ENCODE assay signal across 8 cellular contexts in the genomic region with DNA sequence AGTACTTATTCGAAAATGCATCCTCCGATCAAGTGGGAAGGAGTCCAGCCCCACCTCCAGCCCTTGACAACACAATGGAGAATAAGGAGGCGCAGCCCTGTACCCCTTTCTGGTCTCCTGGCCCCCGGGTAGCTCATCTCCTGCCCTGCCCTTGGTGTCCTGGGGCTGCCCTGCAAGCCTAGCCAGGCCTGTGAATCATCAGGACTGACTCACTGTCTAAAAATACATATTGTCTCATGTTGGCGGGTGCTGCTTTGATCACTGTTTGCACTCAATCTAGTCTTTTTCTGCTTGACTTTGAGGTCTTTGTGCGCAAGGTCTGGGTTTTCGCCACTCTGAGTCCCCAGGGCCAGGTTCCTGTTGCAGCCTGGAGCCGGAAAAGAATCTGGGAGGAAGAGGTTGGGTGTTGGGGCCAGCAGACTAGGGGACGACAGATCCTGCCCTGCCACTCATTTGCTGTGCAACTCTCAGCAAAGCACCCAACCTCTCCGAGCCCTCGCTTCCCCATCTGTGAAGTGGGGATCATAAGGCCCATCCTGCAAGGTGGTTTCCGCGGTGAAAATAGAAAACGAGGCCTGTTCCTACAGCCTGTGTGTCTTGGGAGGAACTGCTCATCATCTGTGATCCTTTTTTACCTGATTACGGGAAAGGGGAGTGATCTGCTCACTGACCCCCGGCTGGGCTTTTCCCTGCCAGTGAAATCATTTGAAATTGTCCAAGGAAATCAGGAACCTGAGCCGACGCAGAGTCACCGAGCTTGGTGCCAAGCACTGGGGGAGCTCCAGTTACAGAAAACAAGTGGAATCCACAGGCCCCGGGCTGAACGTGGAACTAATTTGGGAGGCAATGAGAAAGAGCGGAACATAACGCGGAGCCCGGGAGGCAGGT.
DNase-seq lines count a peak whose midpoint lies in the region; ATAC-seq and TF ChIP-seq lines count a peak whose summit lies in the region.

No MANE protein-coding gene starts in this region.

- no peaks in the 10 kb centered on the region for H3K36me3 ChIP-seq in thoracic aorta
- no peaks in the 10 kb centered on the region for H3K36me3 ChIP-seq in testis (ENCODE audit: low read depth, missing control alignments)

- H3K4me3 ChIP-seq in thoracic aorta (peak overlapping the region; percentile 53), testis (no peak overlapping the region)

- CTCF ChIA-PET in WTC11 (lab: Charles Lee), result interaction anchor here (1.1 kb wide), 1 partner anchor 14 kb away, joined by 3 read pairs; no protein-coding TSS in a partner anchor

- POLR2A ChIA-PET in WTC11 (lab: Charles Lee), result no interaction called here

- H3K9me3 ChIP-seq in thoracic aorta (no peaks in the 10 kb centered on the region), testis (no peaks in the 10 kb centered on the region)

- no peak overlapping the region for H3K4me3 Mint-ChIP-seq in WTC11

- H3K27me3 Mint-ChIP-seq in WTC11 (ENCODE audit: low read depth), result no peaks in the 10 kb centered on the region

- no peak for TF ChIP-seq POLR2A in testis (IDR thresholded peaks at IDR 0.05)

- no peaks in the 10 kb centered on the region for H3K27me3 ChIP-seq in thoracic aorta (replicated peaks; ENCODE audit: insufficient read depth)
- H3K27me3 ChIP-seq in testis, result no peaks in the 10 kb centered on the region

- no peak for TF ChIP-seq CTCF in WTC11 (IDR thresholded peaks at IDR 0.05)
- no peak for TF ChIP-seq CTCF in thoracic aorta (IDR thresholded peaks at IDR 0.05)
- no peak for TF ChIP-seq CTCF in testis (IDR thresholded peaks at IDR 0.05)

- H3K27ac Mint-ChIP-seq in WTC11, result peak overlapping the region; percentile 19

- intact Hi-C loops in testis (cut with DNase I; ENCODE audit: low total_unique reads), result no loop called here

- peak overlapping the region; percentile 80 to 90 for H3K27ac ChIP-seq in thoracic aorta
- no peak overlapping the region for H3K27ac ChIP-seq in testis

- peaks cover 18 to 43% of the 10 kb centered on the region in 2 donors for H3K4me1 ChIP-seq in thoracic aorta (ENCODE audit: control insufficient read depth in 1 of 2, low read depth in 2 of 2)
- no peaks in the 10 kb centered on the region for H3K4me1 ChIP-seq in testis

- ATAC-seq in HG03354 (IDR thresholded peaks at IDR 0.05; ENCODE audit: poor library complexity, severe bottlenecking, unreplicated experiment) (peak; percentile 80), WTC11 (no peak), thoracic aorta (ENCODE audit: insufficient number of reproducible peaks, low FRiP score, low read depth) (peak; percentile 89), HG03175 (IDR thresholded peaks at IDR 0.05; ENCODE audit: unreplicated experiment) (no peak)

- DNase-seq in GM03348 (ENCODE audit: low spot score) (peak; percentile 70), WTC11 (ENCODE audit: low spot score) (no peak), inferior parietal cortex (ENCODE audit: extremely low spot score) (peak; percentile 30), thoracic aorta (ENCODE audit: low spot score) (peak; percentile 57), NCI-H2227 (lab: John Stamatoyannopoulos, UW; ENCODE audit: unreplicated experiment) (no peak), testis (no peak)

- no peaks in the 10 kb centered on the region for H3K9me3 Mint-ChIP-seq in WTC11

- H3K36me3 Mint-ChIP-seq in WTC11, result no peaks in the 10 kb centered on the region

- H3K4me1 Mint-ChIP-seq in WTC11, result peaks cover 16% of the 10 kb centered on the region

- 77% methylated on average over 24 to 25 of the region's 25 CpGs for WGBS in testis, 2 donors

TF ChIP-seq in WTC11, 78 proteins besides CTCF, POLR2A, EP300 and RAD21:
- peak; percentile 85 for TF ChIP-seq GABPB1 (CRISPR knock-in tag; IDR thresholded peaks at IDR 0.05)
- TF ChIP-seq ESRRA (CRISPR knock-in tag; IDR thresholded peaks at IDR 0.05; ENCODE audit: borderline replicate concordance), result no peak

Comparison
In these comparisons a context has a peak if more than half of its experiments do, and no peak if none do; other contexts are left out.
1. DNase-seq: peak in GM03348 (single experiment), inferior parietal cortex (single experiment) and thoracic aorta (single experiment); none in WTC11 (single experiment), NCI-H2227 (single experiment) and testis (single experiment).
2. ATAC-seq: peak in HG03354 (single experiment) and thoracic aorta (single experiment); none in WTC11 (single experiment) and HG03175 (single experiment).
3. H3K27ac ChIP-seq: peak in thoracic aorta (2 of 2); none in testis (0 of 2).